ENCODE assay signal across 8 cellular contexts in genomic region chr20:17680836-17681740, GRCh38. TPM values are rescaled to one million over a fixed set of nuclear protein-coding genes. Genes with fewer than 3 reads are reported as not detected.
A peak's percentile ranks its signal among the peaks of the same experiment; 100 is the strongest.
DNase-seq lines count a peak whose midpoint lies in the region; ATAC-seq and TF ChIP-seq lines count a peak whose summit lies in the region.

No MANE protein-coding gene starts in this region.

- H3K36me3 Mint-ChIP-seq in endothelial cell (ENCODE audit: low read depth, unreplicated experiment) (peaks cover 14% of the 10 kb centered on the region), mesothelial cell of epicardium (peaks cover 4% of the 10 kb centered on the region)

- peak; percentile 57 for TF ChIP-seq CTCF in endothelial cell (IDR thresholded peaks at IDR 0.05; ENCODE audit: unreplicated experiment)
- peak; percentile 61 for TF ChIP-seq CTCF in mesothelial cell of epicardium (IDR thresholded peaks at IDR 0.05; ENCODE audit: unreplicated experiment)

- H3K27ac Mint-ChIP-seq in endothelial cell (ENCODE audit: unreplicated experiment) (peak overlapping the region; percentile 87), mesothelial cell of epicardium (peak overlapping the region; percentile 89)

- DNase-seq in AG08396 (ENCODE audit: low spot score) (peak; percentile 90), NOMO-1 treated with DMSO at 0.1 percent for 48 hours (lab: John Stamatoyannopoulos, UW; ENCODE audit: unreplicated experiment) (peak; percentile 58), endothelial cell (ENCODE audit: low spot score) (peak; percentile 93), mesothelial cell of epicardium (ENCODE audit: low spot score in 2 of 2, unreplicated experiment in 2 of 2) (peak; percentile 75 to 93)
- peak; percentile 80 for DNase-seq in activated CD8-positive, alpha-beta memory T cell treated with anti-CD3 and anti-CD28 coated beads, Interleukin-2, amount 50 U/mL, for 4 hours
- DNase-seq in stimulated activated CD8-positive, alpha-beta memory T cell treated with anti-CD3 and anti-CD28 coated beads, Interleukin-15, amount 100 ng/mL, for 4 hours (ENCODE audit: low read depth in 2 of 2) = peak; percentile 31 to 60

- H3K4me1 Mint-ChIP-seq in endothelial cell (ENCODE audit: unreplicated experiment) = peaks cover 20% of the 10 kb centered on the region
- peaks cover 28% of the 10 kb centered on the region for H3K4me1 Mint-ChIP-seq in mesothelial cell of epicardium

- H3K27me3 Mint-ChIP-seq in endothelial cell (ENCODE audit: unreplicated experiment) (peaks cover 15% of the 10 kb centered on the region), mesothelial cell of epicardium (ENCODE audit: low read depth) (peaks cover 23% of the 10 kb centered on the region)

- peak; percentile 37 for ATAC-seq in GM18858 (IDR thresholded peaks at IDR 0.05; ENCODE audit: unreplicated experiment)
- peak; percentile 37 for ATAC-seq in HG03108 (IDR thresholded peaks at IDR 0.05; ENCODE audit: unreplicated experiment)

- H3K9me3 Mint-ChIP-seq in endothelial cell (ENCODE audit: unreplicated experiment) (no peaks in the 10 kb centered on the region), mesothelial cell of epicardium (no peaks in the 10 kb centered on the region)

- peak overlapping the region; percentile 94 for H3K4me3 Mint-ChIP-seq in endothelial cell (ENCODE audit: unreplicated experiment)
- H3K4me3 Mint-ChIP-seq in mesothelial cell of epicardium = peak overlapping the region; percentile 89

RNA-seq across cellular contexts. Expression of gene RRBP1, which starts 1.0 kb away (rescaled TPM):
- total RNA-seq in endothelial cell (ENCODE audit: unreplicated experiment) (179 TPM), mesothelial cell of epicardium (211 to 212 TPM (median 211 TPM) in 3 replicates)

RNA-seq across cellular contexts. Expression of gene BANF2, which starts 18.7 kb away (rescaled TPM):
- not detected for total RNA-seq in endothelial cell (ENCODE audit: unreplicated experiment)
- total RNA-seq in mesothelial cell of epicardium = not detected in 3 replicates

Comparison
In these comparisons a context has a peak if more than half of its experiments do, and no peak if none do; other contexts are left out.
1. Peak in every context shown above with its lines: DNase-seq and ATAC-seq.